ENCODE assay signal across 1 cellular context in genomic region chr17:81575836-81576235, GRCh38.
TF ChIP-seq lines count a peak whose summit lies in the region.

No MANE protein-coding gene starts in this region.

TF ChIP-seq in A549, 52 proteins besides CTCF, POLR2A, EP300 and RAD21:
- no peak for TF ChIP-seq ATOH8 (CRISPR knock-in tag; IDR thresholded peaks at IDR 0.05; ENCODE audit: low read depth)
- no peak for TF ChIP-seq EHMT2 (IDR thresholded peaks at IDR 0.05; ENCODE audit: low read depth)
- no peak for TF ChIP-seq NPAS2 (CRISPR knock-in tag; IDR thresholded peaks at IDR 0.05; ENCODE audit: borderline replicate concordance)
- TF ChIP-seq MAFK (IDR thresholded peaks at IDR 0.05; ENCODE audit: partially characterized antibody), result no peak
- no peak for TF ChIP-seq GATA3 (IDR thresholded peaks at IDR 0.05; ENCODE audit: borderline replicate concordance)
- no peak for TF ChIP-seq KDM1A (IDR thresholded peaks at IDR 0.05; ENCODE audit: low read depth)
- TF ChIP-seq POLR2AphosphoS2 (conservative IDR thresholded peaks at IDR 0.05; ENCODE audit: low read length), result no peak
- TF ChIP-seq NFE2L2 (conservative IDR thresholded peaks at IDR 0.05; ENCODE audit: low read length), result no peak
- TF ChIP-seq ELK1 (IDR thresholded peaks at IDR 0.05; ENCODE audit: low read depth, low read length), result no peak
- no peak for TF ChIP-seq HOXA7 (CRISPR knock-in tag; IDR thresholded peaks at IDR 0.05)
- no peak for TF ChIP-seq ZNF302 (CRISPR knock-in tag; IDR thresholded peaks at IDR 0.05)
- no peak for TF ChIP-seq RNF2 (IDR thresholded peaks at IDR 0.05; ENCODE audit: borderline replicate concordance, low read depth)
- no peak for TF ChIP-seq FOXS1 (CRISPR knock-in tag; IDR thresholded peaks at IDR 0.05)
- TF ChIP-seq E2F6 (IDR thresholded peaks at IDR 0.05; ENCODE audit: borderline replicate concordance, low read depth), result no peak
- no peak for TF ChIP-seq CBX2 (IDR thresholded peaks at IDR 0.05; ENCODE audit: borderline replicate concordance, low read depth)
- no peak for TF ChIP-seq ZFP36 (IDR thresholded peaks at IDR 0.05; ENCODE audit: borderline replicate concordance, partially characterized antibody)
